In genomic region chr5:153791339-153791738, GRCh38 we compare ENCODE assay signal across 1 cellular context.
TF ChIP-seq lines count a peak whose summit lies in the region.

No MANE protein-coding gene starts in this region.

TF ChIP-seq in WTC11, 78 proteins besides CTCF, POLR2A, EP300 and RAD21 (continued from another document):
- TF ChIP-seq AFF4 (CRISPR knock-in tag; IDR thresholded peaks at IDR 0.05; ENCODE audit: borderline replicate concordance) (no peak), AR (CRISPR knock-in tag; IDR thresholded peaks at IDR 0.05) (no peak), FOXP1 (CRISPR knock-in tag; IDR thresholded peaks at IDR 0.05; ENCODE audit: borderline replicate concordance) (no peak), ZBTB21 (CRISPR knock-in tag; IDR thresholded peaks at IDR 0.05; ENCODE audit: borderline replicate concordance) (no peak), SP1 (CRISPR knock-in tag; conservative IDR thresholded peaks at IDR 0.05) (no peak), E2F1 (CRISPR knock-in tag; IDR thresholded peaks at IDR 0.05) (no peak), ZNF416 (CRISPR knock-in tag; IDR thresholded peaks at IDR 0.05) (no peak), ZNF232 (CRISPR knock-in tag; IDR thresholded peaks at IDR 0.05) (no peak)
- TF ChIP-seq, protein P1, sequence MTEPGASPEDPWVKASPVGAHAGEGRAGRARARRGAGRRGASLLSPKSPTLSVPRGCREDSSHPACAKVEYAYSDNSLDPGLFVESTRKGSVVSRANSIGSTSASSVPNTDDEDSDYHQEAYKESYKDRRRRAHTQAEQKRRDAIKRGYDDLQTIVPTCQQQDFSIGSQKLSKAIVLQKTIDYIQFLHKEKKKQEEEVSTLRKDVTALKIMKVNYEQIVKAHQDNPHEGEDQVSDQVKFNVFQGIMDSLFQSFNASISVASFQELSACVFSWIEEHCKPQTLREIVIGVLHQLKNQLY (CRISPR knock-in tag; IDR thresholded peaks at IDR 0.05) = no peak
- TF ChIP-seq, protein P2, sequence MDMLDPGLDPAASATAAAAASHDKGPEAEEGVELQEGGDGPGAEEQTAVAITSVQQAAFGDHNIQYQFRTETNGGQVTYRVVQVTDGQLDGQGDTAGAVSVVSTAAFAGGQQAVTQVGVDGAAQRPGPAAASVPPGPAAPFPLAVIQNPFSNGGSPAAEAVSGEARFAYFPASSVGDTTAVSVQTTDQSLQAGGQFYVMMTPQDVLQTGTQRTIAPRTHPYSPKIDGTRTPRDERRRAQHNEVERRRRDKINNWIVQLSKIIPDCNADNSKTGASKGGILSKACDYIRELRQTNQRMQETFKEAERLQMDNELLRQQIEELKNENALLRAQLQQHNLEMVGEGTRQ (CRISPR knock-in tag; IDR thresholded peaks at IDR 0.05) = no peak
